24 cellular contexts compared by ENCODE assay signal in the genomic region with DNA sequence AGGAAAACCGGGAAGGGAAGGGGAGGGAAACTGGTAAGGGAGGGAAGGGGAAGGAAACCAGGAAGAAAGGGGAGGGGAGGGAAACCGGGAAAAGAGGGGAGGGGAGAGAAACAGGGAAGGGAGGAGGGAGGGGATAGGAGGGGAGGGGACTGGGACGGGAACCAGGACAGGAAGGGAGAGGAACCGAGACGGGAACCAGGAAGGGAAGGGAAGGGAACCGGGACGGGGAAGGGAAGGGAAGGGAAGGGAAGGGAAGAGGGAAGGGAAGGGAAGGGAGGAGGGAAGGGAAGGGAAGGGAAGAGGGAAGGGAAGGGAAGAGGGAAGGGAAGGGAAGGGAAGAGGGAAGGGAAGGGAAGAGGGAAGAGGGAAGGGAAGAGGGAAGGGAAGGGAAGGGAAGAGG. TPM values are rescaled to one million over a fixed set of nuclear protein-coding genes. Genes with fewer than 3 reads are reported as not detected.
"Had no signal": no experiment of that assay in that cellular context is flagged by ENCODE, and none has a peak within 500 bp of the region (broad histone marks: within the 10 kb centered on the region; RNA-seq: fewer than 3 reads in every experiment).

No MANE protein-coding gene starts in this region.

- H3K27ac ChIP-seq: coronary artery, RWPE1, SJSA1, VCaP had no signal

- H3K27me3 Mint-ChIP-seq: activated T-helper 17 cell treated with anti-CD3 and anti-CD28 coated beads, Interleukin-2, amount 50 U/mL, for 72 hours had no signal

- DNase-seq: activated CD4-positive, alpha-beta memory T cell treated with anti-CD3 and anti-CD28 coated beads for 36 hours; activated CD4-positive, alpha-beta T cell treated with anti-CD3 and anti-CD28 coated beads for 48 hours; activated CD8-positive, alpha-beta memory T cell treated with anti-CD3 and anti-CD28 coated beads for 24 hours; activated gamma-delta T cell treated with Interleukin-2 at 50 U/mL for 16 hours; aorta; central memory CD4-positive, alpha-beta T cell; NCI-H1105 treated with DMSO at 0.1 percent for 48 hours; NCI-H1436 treated with DMSO at 0.1 percent for 48 hours; NCI-H187; NCI-H2081; NCI-H510A treated with DMSO at 0.1 percent for 48 hours; NCI-H69; NK-92 treated with Interleukin-12 subunit alpha and Interleukin-12 subunit beta, amount 100 ng/mL, for 24 hours; OCI-M1; Right ventricle myocardium superior had no signal

- ATAC-seq: activated T-helper 17 cell treated with anti-CD3 and anti-CD28 coated beads, Interleukin-2, amount 50 U/mL, for 72 hours; Panc1 had no signal

- FAIRE-seq: bronchial epithelial cell had no signal

- H3K27ac Mint-ChIP-seq: activated naive CD8-positive, alpha-beta T cell had no signal

- H3K36me3 Mint-ChIP-seq: activated CD4-positive, alpha-beta memory T cell treated with anti-CD3 and anti-CD28 coated beads for 36 hours; activated naive CD8-positive, alpha-beta T cell had no signal

- H3K9me3 Mint-ChIP-seq: activated CD4-positive, alpha-beta memory T cell treated with anti-CD3 and anti-CD28 coated beads for 36 hours; activated T-helper 17 cell treated with anti-CD3 and anti-CD28 coated beads, Interleukin-2, amount 50 U/mL, for 72 hours had no signal

- H3K4me3 ChIP-seq: coronary artery, SJSA1 had no signal

- H3K9me3 ChIP-seq: SJSA1 had no signal

- H3K4me1 ChIP-seq: SJSA1 had no signal

- H3K36me3 ChIP-seq: SJSA1 had no signal

- H3K27me3 ChIP-seq: SJSA1 had no signal

- H3K4me3 Mint-ChIP-seq: activated CD4-positive, alpha-beta memory T cell treated with anti-CD3 and anti-CD28 coated beads for 36 hours; activated naive CD8-positive, alpha-beta T cell had no signal

RNA-seq across cellular contexts. Expression of a gene that starts 13.6 kb away (rescaled TPM):
- total RNA-seq: aorta, bronchial epithelial cell, chondrocyte, SJSA1 had no signal
- polyA plus RNA-seq: aorta had no signal
